In genomic region chr21:5128257-5128656, GRCh38 we compare ENCODE assay signal across 8 cellular contexts.
DNase-seq lines count a peak whose midpoint lies in the region; ATAC-seq and TF ChIP-seq lines count a peak whose summit lies in the region.
"Not testable (repeated sequence)": the region's sequence is repeated elsewhere in the genome, so short reads cannot be mapped to it uniquely, and the experiment has no call there.

No MANE protein-coding gene starts in this region.

- not testable (repeated sequence) for H3K4me1 Mint-ChIP-seq in activated T-cell treated with anti-CD3 and anti-CD28 coated beads, Interleukin-2, amount 50 U/mL, for 24 hours (ENCODE audit: low read depth); endothelial cell (ENCODE audit: unreplicated experiment)

- POLR2A ChIA-PET in PC-9 (lab: Charles Lee; ENCODE audit: unreplicated experiment), result not testable (repeated sequence)

- not testable (repeated sequence) for H3K9me2 ChIP-seq in PC-9 (ENCODE audit: insufficient read depth)

- not testable (repeated sequence) for H3K4me3 ChIP-seq in PC-9; aorta (ENCODE audit: low read length in 2 of 2)
- H3K4me3 ChIP-seq in lower lobe of right lung, result peak overlapping the region; percentile 48

- not testable (repeated sequence) for H3K79me2 ChIP-seq in PC-9 (ENCODE audit: low read depth)

- BruUV-seq in PC-9 (replicated peaks; lab: Mats Ljungman, UMichigan), result not testable (repeated sequence)

- intact Hi-C loops in PC-9 (cut with micrococcal nuclease; ENCODE audit: unreplicated experiment); lower lobe of right lung (cut with DNase I); aorta (cut with DNase I): not testable (repeated sequence)

- ATAC-seq in GM19025 (IDR thresholded peaks at IDR 0.05; ENCODE audit: low read depth, unreplicated experiment) (peak; percentile 81), HG03025 (IDR thresholded peaks at IDR 0.05; ENCODE audit: low FRiP score, unreplicated experiment) (peak; percentile 72), lower lobe of right lung (peak; percentile 90 to 96), aorta (ENCODE audit: low FRiP score) (peak; percentile 98)

- not testable (repeated sequence) for H3K27ac Mint-ChIP-seq in activated T-cell treated with anti-CD3 and anti-CD28 coated beads, Interleukin-2, amount 50 U/mL, for 24 hours; endothelial cell (ENCODE audit: unreplicated experiment)

- not testable (repeated sequence) for TF ChIP-seq CTCF in PC-9 (conservative IDR thresholded peaks at IDR 0.05); endothelial cell (IDR thresholded peaks at IDR 0.05; ENCODE audit: unreplicated experiment); lower lobe of right lung (IDR thresholded peaks at IDR 0.05)

- H3K36me3 Mint-ChIP-seq in activated T-cell treated with anti-CD3 and anti-CD28 coated beads, Interleukin-2, amount 50 U/mL, for 24 hours (ENCODE audit: low read depth); endothelial cell (ENCODE audit: low read depth, unreplicated experiment): not testable (repeated sequence)

- WGBS in aorta, 2 donors, result 0% methylated on average over 13 to 34 of the region's 42 CpGs

- H3F3A ChIP-seq in PC-9 (ENCODE audit: insufficient read depth, low read depth), result not testable (repeated sequence)

- not testable (repeated sequence) for H3K4me2 ChIP-seq in PC-9

- not testable (repeated sequence) for H3K4me1 ChIP-seq in PC-9 (replicated peaks; ENCODE audit: insufficient read depth); lower lobe of right lung; aorta (ENCODE audit: control insufficient read depth in 1 of 2, insufficient read depth in 2 of 2, low read length in 2 of 2)

- not testable (repeated sequence) for H4K20me1 ChIP-seq in PC-9 (ENCODE audit: insufficient read depth)

- not testable (repeated sequence) for H3K27me3 ChIP-seq in PC-9 (ENCODE audit: insufficient read depth, low read depth); lower lobe of right lung (ENCODE audit: low read depth); aorta (ENCODE audit: control insufficient read depth in 1 of 2, insufficient read depth in 2 of 2, low read length in 1 of 2)

- not testable (repeated sequence) for H3K4me3 Mint-ChIP-seq in activated T-cell treated with anti-CD3 and anti-CD28 coated beads, Interleukin-2, amount 50 U/mL, for 24 hours; endothelial cell (ENCODE audit: unreplicated experiment)

- H3K27ac ChIP-seq in PC-9; aorta (ENCODE audit: low read depth in 1 of 2, low read length in 2 of 2): not testable (repeated sequence)
- peak overlapping the region; percentile 62 for H3K27ac ChIP-seq in lower lobe of right lung

- H2AFZ ChIP-seq in PC-9, result not testable (repeated sequence)

- not testable (repeated sequence) for H3K36me3 ChIP-seq in PC-9 (ENCODE audit: low read depth); lower lobe of right lung; aorta (ENCODE audit: control insufficient read depth in 1 of 2, insufficient read depth in 2 of 2, low read length in 1 of 2)

- H3K27me3 Mint-ChIP-seq in activated T-cell treated with anti-CD3 and anti-CD28 coated beads, Interleukin-2, amount 50 U/mL, for 24 hours; endothelial cell (ENCODE audit: unreplicated experiment): not testable (repeated sequence)

- H3K9me3 Mint-ChIP-seq in activated T-cell treated with anti-CD3 and anti-CD28 coated beads, Interleukin-2, amount 50 U/mL, for 24 hours; endothelial cell (ENCODE audit: unreplicated experiment): not testable (repeated sequence)

- not testable (repeated sequence) for H3K9me3 ChIP-seq in PC-9 (ENCODE audit: insufficient read depth, low read depth); lower lobe of right lung; aorta (ENCODE audit: control insufficient read depth, low read length)

- DNase-seq in PC-9 (peak; percentile 5 to 90), endothelial cell (ENCODE audit: low spot score) (peak; percentile 87), lower lobe of right lung (peak; percentile 96), aorta (peak; percentile 98 to 99)
- peak; percentile 98 for DNase-seq in activated T-cell treated with anti-CD3 and anti-CD28 coated beads, Interleukin-2, amount 50 U/mL, for 24 hours
- DNase-seq in stimulated activated CD4-positive, alpha-beta T cell treated with anti-CD3 and anti-CD28 coated beads, Interleukin-12 subunit alpha, Interleukin-12 subunit beta, amount 100 ng/mL, for 24 hours (ENCODE audit: low read depth in 2 of 2), result peak; percentile 97 to 98

- CTCF ChIA-PET in PC-9 (lab: Charles Lee), result not testable (repeated sequence)

Comparison
In these comparisons a context has a peak if more than half of its experiments do, and no peak if none do; other contexts are left out.
1. DNase-seq: peak in every context shown above with its lines; median percentile 98 in aorta; 98 in activated T-cell treated with anti-CD3 and anti-CD28 coated beads, Interleukin-2, amount 50 U/mL, for 24 hours; 98 in stimulated activated CD4-positive, alpha-beta T cell treated with anti-CD3 and anti-CD28 coated beads, Interleukin-12 subunit alpha, Interleukin-12 subunit beta, amount 100 ng/mL, for 24 hours; 96 in lower lobe of right lung; 87 in endothelial cell; 48 in PC-9.